13 cellular contexts compared by ENCODE assay signal in genomic region chr4:129043523-129043922, GRCh38. TPM values are rescaled to one million over a fixed set of nuclear protein-coding genes. Genes with fewer than 3 reads are reported as not detected.
DNase-seq lines count a peak whose midpoint lies in the region; ATAC-seq, FAIRE-seq and TF ChIP-seq lines count a peak whose summit lies in the region.
"Had no signal": no experiment of that assay in that cellular context is flagged by ENCODE, and none has a peak within 500 bp of the region (broad histone marks: within the 10 kb centered on the region; RNA-seq: fewer than 3 reads in every experiment).

No MANE protein-coding gene starts in this region.

- H3K79me2 ChIP-seq in Loucy (ENCODE audit: insufficient read depth, low read length) (no peaks in the 10 kb centered on the region), GM12878 (ENCODE audit: control insufficient read depth, insufficient read depth, low read length) (no peaks in the 10 kb centered on the region; the same call in 1 of the 2 replicates)

- CTCF ChIA-PET in GM12878 (lab: Yijun Ruan, JAX) = no interaction called here

- in situ Hi-C loops in GM12878 (cut with MboI) = no loop called here

- H3K36me3 ChIP-seq in Loucy (ENCODE audit: insufficient read depth, low read length) = peaks cover 11% of the 10 kb centered on the region; the same call in 1 of the 2 replicates
- H3K36me3 ChIP-seq in GM12878 (ENCODE audit: control insufficient read depth in 2 of 2, insufficient read depth in 2 of 2, low read length in 1 of 2) = peaks cover 0 to 3% of the 10 kb centered on the region in 2 experiments; a peak in 1 of 4 replicates
- H3K36me3 ChIP-seq in ovary = no peaks in the 10 kb centered on the region
- no peaks in the 10 kb centered on the region for H3K36me3 ChIP-seq in mucosa of descending colon (ENCODE audit: low read depth)

- SMC1A ChIA-PET in GM12878 (lab: Charles Lee; ENCODE audit: uncharacterized antibody, unreplicated experiment) = interaction anchor here (1.0 kb wide), 1 partner anchor 68 kb away, joined by 4 read pairs; no protein-coding TSS in a partner anchor

- no peak overlapping the region for H3K4me2 ChIP-seq in Loucy (ENCODE audit: low read depth, low read length, poor library complexity, severe bottlenecking)
- no peak overlapping the region for H3K4me2 ChIP-seq in GM12878 (ENCODE audit: control insufficient read depth, insufficient read depth)
- H3K4me2 ChIP-seq: PC-9 had no signal

- H3K9me3 ChIP-seq in Loucy (ENCODE audit: insufficient read depth, low read depth, low read length) = no peaks in the 10 kb centered on the region
- H3K9me3 ChIP-seq in GM12878 (replicated peaks; ENCODE audit: control insufficient read depth, insufficient read depth, low read length) = no peaks in the 10 kb centered on the region
- H3K9me3 ChIP-seq in ovary = no peaks in the 10 kb centered on the region
- H3K9me3 ChIP-seq in mucosa of descending colon = no peaks in the 10 kb centered on the region
- H3K9me3 ChIP-seq: testis had no signal

- DNase-seq in EL = peak; percentile 20
- DNase-seq in GM12878 (ENCODE audit: low read depth, low spot score) = no peak
- peak; percentile 26 for DNase-seq in midbrain (lab: John Stamatoyannopoulos, UW)
- DNase-seq in ovary = no peak
- DNase-seq in mucosa of descending colon = no peak
- no peak for DNase-seq in posterior vena cava (ENCODE audit: low spot score)
- DNase-seq: activated naive CD4-positive, alpha-beta T cell; effector memory CD8-positive, alpha-beta T cell; KBM-7; left cardiac atrium; PC-9; testis had no signal

- H3K27me3 ChIP-seq in Loucy (ENCODE audit: insufficient read depth, low read length, poor library complexity, severe bottlenecking) = no peaks in the 10 kb centered on the region
- H3K27me3 ChIP-seq in GM12878 (replicated peaks in 1 of 2; ENCODE audit: control insufficient read depth in 2 of 2, insufficient read depth in 2 of 2, low read length in 1 of 2) = no peaks in the 10 kb centered on the region
- H3K27me3 ChIP-seq in ovary = no peaks in the 10 kb centered on the region
- H3K27me3 ChIP-seq: testis had no signal

- no peak for FAIRE-seq in GM12878 (lab: Jason Lieb, UNC)

- TF ChIP-seq RAD21 in GM12878 (IDR thresholded peaks at IDR 0.05; ENCODE audit: insufficient read depth, low read depth, low read length) = 0 out of 2 replicates have a peak, but pooled peaks have one; percentile 25

- TF ChIP-seq EP300 in GM12878 (IDR thresholded peaks at IDR 0.05; ENCODE audit: borderline replicate concordance in 1 of 2, control insufficient read depth in 1 of 2, low read depth in 2 of 2, low read length in 2 of 2) (no peak), ovary (IDR thresholded peaks at IDR 0.05) (no peak)

- H3K27ac ChIP-seq in GM12878 (ENCODE audit: control insufficient read depth, insufficient read depth) (no peak overlapping the region), ovary (no peak overlapping the region)
- H3K27ac ChIP-seq: PC-9, testis had no signal

- no peak overlapping the region for H3K9ac ChIP-seq in Loucy (ENCODE audit: low read depth, low read length, poor library complexity, severe bottlenecking)
- no peak overlapping the region for H3K9ac ChIP-seq in GM12878 (ENCODE audit: control insufficient read depth, insufficient read depth, low read length)

- H3K4me3 ChIP-seq in Loucy (ENCODE audit: low read length, poor library complexity, severe bottlenecking) = no peak overlapping the region
- no peak overlapping the region for H3K4me3 ChIP-seq in GM12878
- H3K4me3 ChIP-seq in ovary = no peak overlapping the region
- H3K4me3 ChIP-seq in mucosa of descending colon = no peak overlapping the region
- H3K4me3 ChIP-seq: PC-9, testis had no signal

- no peaks in the 10 kb centered on the region for H3F3A ChIP-seq in Loucy (ENCODE audit: low read depth)

- intact Hi-C loops in GM12878 (cut with micrococcal nuclease; ENCODE audit: unreplicated experiment) (no loop called here), ovary (cut with DNase I) (no loop called here), mucosa of descending colon (cut with DNase I, micrococcal nuclease) (no loop called here), posterior vena cava (cut with DNase I) (no loop called here)

- ATAC-seq in GM12878 (peak; percentile 43; the same call in 1 of the 3 replicates), mucosa of descending colon (no peak)
- ATAC-seq: effector memory CD8-positive, alpha-beta T cell; left cardiac atrium had no signal

- RAD21 ChIA-PET in GM12878 (lab: Charles Lee; ENCODE audit: unreplicated experiment) = no interaction called here

- H2AFZ ChIP-seq in Loucy (ENCODE audit: low read length) (no peak overlapping the region), GM12878 (ENCODE audit: control insufficient read depth, low read depth, low read length) (no peak overlapping the region)
- H2AFZ ChIP-seq: PC-9 had no signal

- H4K20me1 ChIP-seq in Loucy (ENCODE audit: insufficient read depth, low read length, poor library complexity, severe bottlenecking) (no peaks in the 10 kb centered on the region), GM12878 (ENCODE audit: control insufficient read depth, insufficient read depth) (no peaks in the 10 kb centered on the region)

- H3K4me1 ChIP-seq in Loucy (ENCODE audit: insufficient read depth, low read length, poor library complexity, severe bottlenecking) = no peaks in the 10 kb centered on the region
- no peaks in the 10 kb centered on the region for H3K4me1 ChIP-seq in GM12878 (ENCODE audit: control insufficient read depth, insufficient read depth, low read length)
- no peaks in the 10 kb centered on the region for H3K4me1 ChIP-seq in ovary (ENCODE audit: insufficient read depth)
- H3K4me1 ChIP-seq in mucosa of descending colon (ENCODE audit: low read depth) = no peaks in the 10 kb centered on the region
- H3K4me1 ChIP-seq: testis had no signal

- TF ChIP-seq CTCF in Loucy (conservative IDR thresholded peaks at IDR 0.05; ENCODE audit: low read length) = peak; percentile 46
- peak; percentile 7 to 35 (median 15); a peak in 2 of 6 replicates for TF ChIP-seq CTCF in GM12878 (IDR thresholded peaks at IDR 0.05 in 2 of 3, conservative IDR thresholded peaks at IDR 0.05 in 1 of 3; ENCODE audit: control insufficient read depth in 2 of 3, extremely low read depth in 1 of 3, insufficient read depth in 1 of 3, low read depth in 3 of 3, low read length in 3 of 3)
- TF ChIP-seq CTCF in ovary (IDR thresholded peaks at IDR 0.05) = no peak
- no peak for TF ChIP-seq CTCF in mucosa of descending colon (IDR thresholded peaks at IDR 0.05)

- TF ChIP-seq POLR2A in GM12878 (IDR thresholded peaks at IDR 0.05; ENCODE audit: low read depth, low read length) (no peak), ovary (IDR thresholded peaks at IDR 0.05) (no peak)

- H3K9me2 ChIP-seq in Loucy (replicated peaks; ENCODE audit: low read depth, low read length) = no peaks in the 10 kb centered on the region

- no TSS peak for BruUV-seq in GM12878 (replicated peaks; lab: Mats Ljungman, UMichigan)

- POLR2A ChIA-PET in GM12878 (lab: Charles Lee) = no interaction called here

TF ChIP-seq in GM12878, 131 proteins besides CTCF, POLR2A, EP300 and RAD21 (continues in another document):
- TF ChIP-seq GABPA (IDR thresholded peaks at IDR 0.05; ENCODE audit: low read depth) = no peak
- no peak for TF ChIP-seq STAT1 (conservative IDR thresholded peaks at IDR 0.05)
- no peak for TF ChIP-seq ASH2L (IDR thresholded peaks at IDR 0.05; ENCODE audit: borderline replicate concordance, low read depth)
- TF ChIP-seq CBX5 (IDR thresholded peaks at IDR 0.05; ENCODE audit: low read depth) = no peak
- no peak for TF ChIP-seq SMAD1 (IDR thresholded peaks at IDR 0.05; ENCODE audit: low read depth, partially characterized antibody)

RNA-seq across cellular contexts. Expression of gene SCLT1, which starts 49.8 kb away (rescaled TPM):
- total RNA-seq in GM12878 (2013; cell fraction: nucleolus; rRNA removed) = 203 and 217 TPM in 2 replicates
- 25.6 and 27.6 TPM in 2 replicates for total RNA-seq in GM12878 (2014; rRNA removed)
- total RNA-seq in GM12878 (2014; rRNA removed; fragmentation: Illumina TruSeq; extraction: Trizol) = 30.8 and 31.4 TPM in 2 replicates
- total RNA-seq in GM12878 (2021) = 18.7 and 20.1 TPM in 2 replicates
- polyA plus RNA-seq in GM12878 (2011; ENCODE audit: low read depth) = 5.5 TPM
- 20.5 and 36.7 TPM in 2 replicates for polyA plus RNA-seq in GM12878 (2011; rRNA removed)
- polyA plus RNA-seq in GM12878 (2011; cell fraction: cytosol; rRNA removed) = 7.4 and 7.5 TPM in 2 replicates
- 18.9 and 25.1 TPM in 2 replicates for polyA plus RNA-seq in GM12878 (2011; cell fraction: nucleus; rRNA removed)
- 9.3 and 14.4 TPM in 2 replicates for polyA plus RNA-seq in GM12878 (2012)
- polyA plus RNA-seq in GM12878 (2014; fragmentation: Illumina TruSeq; extraction: Trizol) = 17.3 and 21.1 TPM in 2 replicates
- polyA plus RNA-seq in GM12878 (2014; fragmentation: Nextera tagmentation; extraction: Ambion mirVana) = 1 to 10 TPM; 7.8 to 8.7 TPM
- polyA plus RNA-seq in GM12878 (2014; rRNA removed) = 12.7 and 14.4 TPM in 2 replicates
- polyA plus RNA-seq in GM12878 (2016; fragmentation: Nextera tagmentation; extraction: Ambion mirVana) = 10 to 100 TPM; 21.8 to 25.4 TPM
- 31.1 and 39.2 TPM in 2 replicates for polyA minus RNA-seq in GM12878 (2011; rRNA and poly(A)+ RNA removed)
- polyA minus RNA-seq in GM12878 (2011; cell fraction: cytosol; rRNA and poly(A)+ RNA removed) = 14.2 and 18.4 TPM in 2 replicates
- polyA minus RNA-seq in GM12878 (2011; cell fraction: nucleus; rRNA and poly(A)+ RNA removed) = 77.0 and 147 TPM in 2 replicates
- 10 to 100 TPM; 13.7 to 24.0 (median 16.3) TPM for total RNA-seq in ovary
- polyA plus RNA-seq in ovary = 1 to 10 TPM; 4.5 to 4.6 TPM
- 10 to 100 TPM; 11.7 to 16.8 (median 12.9) TPM for total RNA-seq in mucosa of descending colon
- total RNA-seq in posterior vena cava = 10 to 100 TPM; 18.0 to 19.8 TPM

RNA-seq across cellular contexts. Expression of gene C4orf33, which starts 52.4 kb away (rescaled TPM):
- 28.0 and 37.6 TPM in 2 replicates for total RNA-seq in GM12878 (2013; cell fraction: nucleolus; rRNA removed)
- total RNA-seq in GM12878 (2014; rRNA removed) (10.2 and 15.5 TPM in 2 replicates), GM12878 (2014; rRNA removed; fragmentation: Illumina TruSeq; extraction: Trizol) (18.8 and 21.9 TPM in 2 replicates), GM12878 (2021) (13.2 and 13.8 TPM in 2 replicates), ovary (10 to 100 TPM in 4 of 7 donors, 1 to 10 TPM in 3; 4.9 to 22.7 (median 10.0) TPM), mucosa of descending colon (10 to 100 TPM; 14.2 to 42.2 (median 23.7) TPM), posterior vena cava (1 to 10 TPM; 5.1 to 7.1 TPM)
- polyA plus RNA-seq in GM12878 (2011; ENCODE audit: low read depth) = 6.3 TPM
- polyA plus RNA-seq in GM12878 (2011; rRNA removed) (29.8 and 56.7 TPM in 2 replicates), GM12878 (2014; fragmentation: Illumina TruSeq; extraction: Trizol) (20.1 and 35.8 TPM in 2 replicates), GM12878 (2014; fragmentation: Nextera tagmentation; extraction: Ambion mirVana) (10 to 100 TPM; 21.6 to 22.4 TPM), GM12878 (2014; rRNA removed) (14.1 and 15.5 TPM in 2 replicates), GM12878 (2016; fragmentation: Nextera tagmentation; extraction: Ambion mirVana) (10 to 100 TPM; 20.4 to 20.6 TPM), ovary (1 to 10 TPM; 3.7 to 9.7 TPM)
- polyA plus RNA-seq in GM12878 (2011; cell fraction: cytosol; rRNA removed) = 8.5 and 11.6 TPM in 2 replicates
- polyA plus RNA-seq in GM12878 (2011; cell fraction: nucleus; rRNA removed) = 18.9 and 20.2 TPM in 2 replicates
- polyA plus RNA-seq in GM12878 (2012) = 9.0 and 13.7 TPM in 2 replicates
- polyA minus RNA-seq in GM12878 (2011; rRNA and poly(A)+ RNA removed) = 8.6 and 12.3 TPM in 2 replicates
- 4.0 and 4.3 TPM in 2 replicates for polyA minus RNA-seq in GM12878 (2011; cell fraction: cytosol; rRNA and poly(A)+ RNA removed)
- polyA minus RNA-seq in GM12878 (2011; cell fraction: nucleus; rRNA and poly(A)+ RNA removed) = 11.6 and 12.5 TPM in 2 replicates

Comparison
In these comparisons a context has a peak if more than half of its experiments do, and no peak if none do; other contexts are left out.
1. DNase-seq: peak in EL (single experiment) and midbrain (single experiment); none in GM12878 (single experiment), ovary (0 of 5), mucosa of descending colon (0 of 3) and posterior vena cava (single experiment).
2. CTCF ChIP-seq: peak in Loucy (single experiment) and GM12878 (3 of 3); none in ovary (0 of 3) and mucosa of descending colon (single experiment).